25 cellular contexts compared by ENCODE assay signal in genomic region chr12:32149489-32149888, GRCh38. TPM values are rescaled to one million over a fixed set of nuclear protein-coding genes. Genes with fewer than 3 reads are reported as not detected.
DNase-seq lines count a peak whose midpoint lies in the region; ATAC-seq, FAIRE-seq and TF ChIP-seq lines count a peak whose summit lies in the region.
"Had no signal": no experiment of that assay in that cellular context is flagged by ENCODE, and none has a peak within 500 bp of the region (broad histone marks: within the 10 kb centered on the region; RNA-seq: fewer than 3 reads in every experiment).

No MANE protein-coding gene starts in this region.

- in situ Hi-C loops in K562 (cut with MboI): no loop called here

- H3K9me3 ChIP-seq in K562 (replicated peaks; ENCODE audit: control insufficient read depth, insufficient read depth, low read depth, low read length): no peaks in the 10 kb centered on the region; the same call in 1 of the 2 replicates
- H3K9me3 ChIP-seq: BE2C, BLaER1 had no signal

- H3K9ac ChIP-seq in K562 (ENCODE audit: insufficient read depth in 1 of 2, low read depth in 2 of 2, low read length in 2 of 2): no peak overlapping the region
- H3K9ac ChIP-seq: BLaER1 had no signal

- no peaks in the 10 kb centered on the region for H3K27me3 ChIP-seq in K562 (ENCODE audit: control insufficient read depth in 2 of 2, insufficient read depth in 2 of 2, low read length in 2 of 2)
- H3K27me3 ChIP-seq: BE2C, BLaER1 had no signal

- TF ChIP-seq CTCF in K562 (IDR thresholded peaks at IDR 0.05 in 2 of 3, conservative IDR thresholded peaks at IDR 0.05 in 1 of 3; ENCODE audit: insufficient read depth in 2 of 3, low read depth in 1 of 3, low read length in 3 of 3): no peak
- no peak for TF ChIP-seq CTCF in glutamatergic neuron (IDR thresholded peaks at IDR 0.05; ENCODE audit: partially characterized antibody, unreplicated experiment)

- no TSS peak for BruUV-seq in K562 (replicated peaks; lab: Mats Ljungman, UMichigan)

- TF ChIP-seq EP300 in K562 (IDR thresholded peaks at IDR 0.05; ENCODE audit: low read length): no peak

- peaks cover 11% of the 10 kb centered on the region for H3K36me3 Mint-ChIP-seq in glutamatergic neuron (ENCODE audit: unreplicated experiment)

- no peak overlapping the region for H2AFZ ChIP-seq in K562 (ENCODE audit: low read depth, low read length)

- peaks cover 0 to 2% of the 10 kb centered on the region in 2 experiments; a peak in 2 of 5 replicates for H3K4me1 ChIP-seq in K562 (replicated peaks in 1 of 2; ENCODE audit: control insufficient read depth in 2 of 2, insufficient read depth in 2 of 2, low read length in 2 of 2)
- H3K4me1 ChIP-seq: BLaER1 had no signal

- no peak for TF ChIP-seq RAD21 in K562 (CRISPR knock-in tag; conservative IDR thresholded peaks at IDR 0.05 in 1 of 2, IDR thresholded peaks at IDR 0.05 in 1 of 2)

- CTCF ChIA-PET in K562 (lab: Yijun Ruan, JAX; ENCODE audit: low intra/inter-chr PET ratio): no interaction called here

- peaks cover 11% of the 10 kb centered on the region for H3K27me3 Mint-ChIP-seq in glutamatergic neuron (ENCODE audit: unreplicated experiment)
- H3K27me3 Mint-ChIP-seq: CD4-positive, alpha-beta memory T cell; CD4-positive, CD25-positive, alpha-beta regulatory T cell; CD8-positive, alpha-beta memory T cell had no signal

- H3K4me3 ChIP-seq in K562: no peak overlapping the region
- H3K4me3 ChIP-seq: BLaER1, GM12878 had no signal

- no peaks in the 10 kb centered on the region for H4K20me1 ChIP-seq in K562 (replicated peaks; ENCODE audit: control insufficient read depth, insufficient read depth, low read length)
- H4K20me1 ChIP-seq: BLaER1 had no signal

- ATAC-seq in K562: no peak
- ATAC-seq: GM12878 had no signal

- H3K79me2 ChIP-seq in K562 (ENCODE audit: control insufficient read depth, insufficient read depth, low read length): no peaks in the 10 kb centered on the region

- peaks cover 44% of the 10 kb centered on the region for H3K4me1 Mint-ChIP-seq in glutamatergic neuron (ENCODE audit: low read depth, unreplicated experiment)
- H3K4me1 Mint-ChIP-seq: CD14-positive monocyte; CD8-positive, alpha-beta memory T cell had no signal

- TF ChIP-seq POLR2A in K562 (conservative IDR thresholded peaks at IDR 0.05): no peak

- peak overlapping the region; percentile 43 for H3K4me3 Mint-ChIP-seq in glutamatergic neuron (ENCODE audit: unreplicated experiment)
- H3K4me3 Mint-ChIP-seq: CD14-positive monocyte; CD4-positive, alpha-beta memory T cell; CD4-positive, CD25-positive, alpha-beta regulatory T cell; CD8-positive, alpha-beta memory T cell had no signal

- no peak for FAIRE-seq in K562 (lab: Jason Lieb, UNC)
- FAIRE-seq: A204.1, GM12878, GM12892, GM18507 had no signal

- DNase-seq in NCI-H82 (lab: John Stamatoyannopoulos, UW) (peak; percentile 20), NCI-H82 treated with DMSO at 0.1 percent for 48 hours (lab: John Stamatoyannopoulos, UW; ENCODE audit: unreplicated experiment) (no peak), K562 (ENCODE audit: extremely low read depth in 1 of 4, low spot score in 3 of 4) (no peak), glutamatergic neuron (no peak), NCI-H1092 (lab: John Stamatoyannopoulos, UW) (no peak)
- DNase-seq: 8988T; ACHN; BE2C; C1 segment of cervical spinal cord; CD4-positive, alpha-beta memory T cell; CD4-positive, CD25-positive, alpha-beta regulatory T cell; CD8-positive, alpha-beta memory T cell; COR-L47; DMS153; DMS53; DMS79; DND-41; EL; GDM1 had no signal

- H3K4me2 ChIP-seq in K562 (ENCODE audit: insufficient read depth, low read length): no peak overlapping the region
- H3K4me2 ChIP-seq: BLaER1 had no signal

- H3K36me3 ChIP-seq in K562 (ENCODE audit: control insufficient read depth, insufficient read depth, low read length): no peaks in the 10 kb centered on the region

- POLR2A ChIA-PET in K562 (lab: Yijun Ruan, JAX): no interaction called here

- intact Hi-C loops in K562 (cut with micrococcal nuclease): no loop called here

- H3K27ac Mint-ChIP-seq in glutamatergic neuron (ENCODE audit: unreplicated experiment): peak overlapping the region; percentile 44
- H3K27ac Mint-ChIP-seq: CD14-positive monocyte; CD4-positive, alpha-beta memory T cell; CD4-positive, CD25-positive, alpha-beta regulatory T cell; CD8-positive, alpha-beta memory T cell had no signal

- H3K9me3 Mint-ChIP-seq in glutamatergic neuron (ENCODE audit: unreplicated experiment): peaks cover 18% of the 10 kb centered on the region
- H3K9me3 Mint-ChIP-seq: CD4-positive, alpha-beta memory T cell; CD8-positive, alpha-beta memory T cell had no signal

- no peaks in the 10 kb centered on the region for H3K9me1 ChIP-seq in K562 (ENCODE audit: control insufficient read depth, insufficient read depth, low read length)

- H3K27ac ChIP-seq in K562 (ENCODE audit: extremely low read depth, low read depth, low read length): no peak overlapping the region
- H3K27ac ChIP-seq: BLaER1 had no signal

TF ChIP-seq in K562, 482 proteins besides CTCF, POLR2A, EP300 and RAD21:
- no peak for TF ChIP-seq KAT8 (IDR thresholded peaks at IDR 0.05; ENCODE audit: low read depth)
- TF ChIP-seq TFE3 (CRISPR knock-in tag; IDR thresholded peaks at IDR 0.05): peak; percentile 79

RNA-seq across cellular contexts. Expression of gene BICD1, which starts 42.8 kb away (rescaled TPM):
- 21.9 and 35.1 TPM in 2 replicates for total RNA-seq in K562 (2011; cell fraction: chromatin; rRNA removed; ENCODE audit: low replicate concordance)
- 13.2 and 13.5 TPM in 2 replicates for total RNA-seq in K562 (2011; cell fraction: nucleolus; rRNA removed)
- total RNA-seq in K562 (2011; cell fraction: nucleoplasm; rRNA removed): 26.3 and 35.4 TPM in 2 replicates
- total RNA-seq in K562 (2014; rRNA removed): 12.5 and 14.1 TPM in 2 replicates
- 11.6 and 11.9 TPM in 2 replicates for total RNA-seq in K562 (2014; rRNA removed; fragmentation: Illumina TruSeq; extraction: Trizol)
- 13.8 and 14.1 TPM in 2 replicates for total RNA-seq in K562 (2015; rRNA removed; fragmentation: Illumina TruSeq; extraction: Trizol)
- total RNA-seq in K562 (2021): 21.1 and 23.2 TPM in 2 replicates
- 10.4 and 13.7 TPM in 2 replicates for polyA plus RNA-seq in K562 (2011; rRNA removed)
- polyA plus RNA-seq in K562 (2011; cell fraction: cytosol; rRNA removed): 7.8 and 8.1 TPM in 2 replicates
- polyA plus RNA-seq in K562 (2011; cell fraction: nucleus; rRNA removed): 25.6 and 29.5 TPM in 2 replicates
- polyA plus RNA-seq in K562 (2012): 17.2 and 19.2 TPM in 2 replicates
- 16.7 and 17.8 TPM in 2 replicates for polyA plus RNA-seq in K562 (2014; fragmentation: Illumina TruSeq; extraction: Trizol)
- 1 to 10 TPM; 3.5 to 3.7 TPM for polyA plus RNA-seq in K562 (2014; fragmentation: Nextera tagmentation; extraction: Ambion mirVana)
- 14.7 and 16.1 TPM in 2 replicates for polyA plus RNA-seq in K562 (2014; rRNA removed)
- polyA minus RNA-seq in K562 (2011; rRNA and poly(A)+ RNA removed): 11.3 and 19.4 TPM in 2 replicates
- polyA minus RNA-seq in K562 (2011; cell fraction: cytosol; rRNA and poly(A)+ RNA removed): 4.0 and 7.3 TPM in 2 replicates
- polyA minus RNA-seq in K562 (2011; cell fraction: nucleus; rRNA and poly(A)+ RNA removed): 14.4 and 24.0 TPM in 2 replicates
- 561 TPM for total RNA-seq in glutamatergic neuron (ENCODE audit: unreplicated experiment)

Comparison
In these comparisons a context has a peak if more than half of its experiments do, and no peak if none do; other contexts are left out.
1. RNA of gene BICD1, which starts 42.8 kb away (total RNA-seq): 561 TPM in glutamatergic neuron (single experiment); 11.6 to 35.4 TPM in K562; every median in the first group is over 10 times any median in the second.